In genomic region chr12:125614058-125614457, GRCh38 we compare ENCODE assay signal across 6 cellular contexts.
"Had no signal": no experiment of that assay in that cellular context is flagged by ENCODE, and none has a peak within 500 bp of the region (broad histone marks: within the 10 kb centered on the region; RNA-seq: fewer than 3 reads in every experiment).

No MANE protein-coding gene starts in this region.

- ATAC-seq: HCT116 had no signal

- H3K36me3 ChIP-seq: HAP-1 had no signal

- H3K9me3 ChIP-seq: HAP-1 had no signal

- DNase-seq: GM23248, GOT3, H7, IMR-90 had no signal

- H3K27ac ChIP-seq: GM23248 had no signal

- H3K4me3 ChIP-seq: GM23248, HAP-1 had no signal

- H3K4me1 ChIP-seq: HAP-1 had no signal
